21 cellular contexts compared by ENCODE assay signal in genomic region chr20:38799248-38799647, GRCh38. TPM values are rescaled to one million over a fixed set of nuclear protein-coding genes. Genes with fewer than 3 reads are reported as not detected.
DNase-seq lines count a peak whose midpoint lies in the region; ATAC-seq, FAIRE-seq and TF ChIP-seq lines count a peak whose summit lies in the region.
"Had no signal": no experiment of that assay in that cellular context is flagged by ENCODE, and none has a peak within 500 bp of the region (broad histone marks: within the 10 kb centered on the region; RNA-seq: fewer than 3 reads in every experiment).

No MANE protein-coding gene starts in this region.

- TF ChIP-seq CTCF in endothelial cell of umbilical vein (IDR thresholded peaks at IDR 0.05; ENCODE audit: extremely low read depth in 1 of 2, insufficient read depth in 1 of 2, low read depth in 1 of 2, low read length in 2 of 2) = no peak
- TF ChIP-seq CTCF in gastrocnemius medialis (IDR thresholded peaks at IDR 0.05 in 4 of 5, conservative IDR thresholded peaks at IDR 0.05 in 1 of 5) = no peak

- CTCF ChIA-PET in endothelial cell of umbilical vein (lab: Charles Lee) = interaction anchor here (0.8 to 2.0 kb wide), 5 partner anchors 9 to 141 kb away, joined by 3 to 15 read pairs (median 3); no protein-coding TSS in a partner anchor

- H3K27ac Mint-ChIP-seq in T-helper 1 cell treated with Interleukin-12 subunit alpha and Interleukin-12 subunit beta and Interleukin-4 antibody, amounts not matched to agents 30 μg/mL and 1 μg/mL, for 36 hours = peak overlapping the region; percentile 69
- H3K27ac Mint-ChIP-seq: activated naive CD4-positive, alpha-beta T cell treated with anti-CD3 and anti-CD28 coated beads for 36 hours; stimulated activated memory B cell treated with anti-CD40 and anti-IgM and Interleukin-4, amounts not matched to agents 10 μg/mL and 1 μg/mL and 100 μg/mL, for 72 hours; type B pancreatic cell had no signal

- no peaks in the 10 kb centered on the region for H3K79me2 ChIP-seq in endothelial cell of umbilical vein (ENCODE audit: control insufficient read depth, insufficient read depth, low read length)

- peaks cover 10% of the 10 kb centered on the region for H3K36me3 Mint-ChIP-seq in T-helper 1 cell treated with Interleukin-12 subunit alpha and Interleukin-12 subunit beta and Interleukin-4 antibody, amounts not matched to agents 30 μg/mL and 1 μg/mL, for 36 hours (ENCODE audit: low read depth)
- H3K36me3 Mint-ChIP-seq: stimulated activated memory B cell treated with anti-CD40 and anti-IgM and Interleukin-4, amounts not matched to agents 10 μg/mL and 1 μg/mL and 100 μg/mL, for 72 hours; type B pancreatic cell had no signal

- no TSS peak for BruUV-seq in endothelial cell of umbilical vein (replicated peaks; lab: Mats Ljungman, UMichigan)

- H4K20me1 ChIP-seq in endothelial cell of umbilical vein (replicated peaks; ENCODE audit: control insufficient read depth, extremely low read depth, insufficient read depth, low read length) = no peaks in the 10 kb centered on the region

- peak; percentile 89 for FAIRE-seq in endothelial cell of umbilical vein (lab: Jason Lieb, UNC)
- FAIRE-seq: GM19239 had no signal

- TF ChIP-seq POLR2A in endothelial cell of umbilical vein (IDR thresholded peaks at IDR 0.05; ENCODE audit: low read depth, low read length) (no peak), gastrocnemius medialis (IDR thresholded peaks at IDR 0.05) (no peak)

- H3K9me1 ChIP-seq in endothelial cell of umbilical vein (replicated peaks; ENCODE audit: control insufficient read depth, extremely low read depth, insufficient read depth, low read length) = no peaks in the 10 kb centered on the region

- intact Hi-C loops in Right ventricle myocardium inferior (cut with DNase I) = no loop called here
- intact Hi-C loops in cardiac septum (cut with DNase I) = no loop called here
- intact Hi-C loops in endothelial cell of umbilical vein (cut with micrococcal nuclease) = no loop called here
- intact Hi-C loops in gastrocnemius medialis (cut with DNase I; ENCODE audit: low total_unique reads) = no loop called here

- no peak for DNase-seq in Right ventricle myocardium inferior (ENCODE audit: missing footprints)
- no peak for DNase-seq in cardiac septum (ENCODE audit: low spot score)
- peak; percentile 90 for DNase-seq in endothelial cell of umbilical vein (ENCODE audit: low read depth, low spot score)
- no peak for DNase-seq in gastrocnemius medialis
- DNase-seq in NCI-H69 (lab: John Stamatoyannopoulos, UW) = no peak
- no peak for DNase-seq in NCI-H526 treated with DMSO at 0.1 percent for 48 hours (lab: John Stamatoyannopoulos, UW)
- no peak for DNase-seq in medulla oblongata (ENCODE audit: extremely low spot score)
- DNase-seq: ACHN; activated naive CD4-positive, alpha-beta T cell treated with anti-CD3 and anti-CD28 coated beads for 36 hours; brain microvascular endothelial cell; Calu3; Kasumi-1; mammary epithelial cell; NCI-H187 treated with DMSO at 0.1 percent for 48 hours; NCI-H748 treated with DMSO at 0.1 percent for 48 hours; T1000 had no signal

- dilution Hi-C loops in endothelial cell of umbilical vein (cut with MboI; ENCODE audit: extremely low pct_ligation_motif_present, low sequenced_read_pairs) = no loop called here

- no peak overlapping the region for H3K4me2 ChIP-seq in endothelial cell of umbilical vein (ENCODE audit: insufficient read depth, low read length)

- H2AFZ ChIP-seq in endothelial cell of umbilical vein (ENCODE audit: low read depth, low read length) = no peak overlapping the region

- H3K4me3 Mint-ChIP-seq in T-helper 1 cell treated with Interleukin-12 subunit alpha and Interleukin-12 subunit beta and Interleukin-4 antibody, amounts not matched to agents 30 μg/mL and 1 μg/mL, for 36 hours = peak overlapping the region; percentile 51
- H3K4me3 Mint-ChIP-seq: activated naive CD4-positive, alpha-beta T cell treated with anti-CD3 and anti-CD28 coated beads for 36 hours; stimulated activated memory B cell treated with anti-CD40 and anti-IgM and Interleukin-4, amounts not matched to agents 10 μg/mL and 1 μg/mL and 100 μg/mL, for 72 hours; type B pancreatic cell had no signal

- ATAC-seq in Right ventricle myocardium inferior (peak; percentile 42), gastrocnemius medialis (peak; percentile 19 to 49)
- ATAC-seq: stimulated activated memory B cell treated with anti-CD40 and anti-IgM and Interleukin-4, amounts not matched to agents 10 μg/mL and 1 μg/mL and 100 μg/mL, for 72 hours had no signal

- H3K27me3 Mint-ChIP-seq in T-helper 1 cell treated with Interleukin-12 subunit alpha and Interleukin-12 subunit beta and Interleukin-4 antibody, amounts not matched to agents 30 μg/mL and 1 μg/mL, for 36 hours (ENCODE audit: low read depth) = no peaks in the 10 kb centered on the region
- H3K27me3 Mint-ChIP-seq: stimulated activated memory B cell treated with anti-CD40 and anti-IgM and Interleukin-4, amounts not matched to agents 10 μg/mL and 1 μg/mL and 100 μg/mL, for 72 hours had no signal

- H3K27me3 ChIP-seq in endothelial cell of umbilical vein (ENCODE audit: control insufficient read depth in 2 of 2, insufficient read depth in 2 of 2, low read length in 2 of 2) (peaks cover 0 to 9% of the 10 kb centered on the region in 2 experiments), gastrocnemius medialis (no peaks in the 10 kb centered on the region)
- H3K27me3 ChIP-seq: brain microvascular endothelial cell had no signal

- in situ Hi-C loops in gastrocnemius medialis (cut with MboI; ENCODE audit: low sequenced_read_pairs in 4 of 4) = no loop called here

- H3K27ac ChIP-seq in endothelial cell of umbilical vein (ENCODE audit: insufficient read depth, low read depth, low read length) (peak overlapping the region; percentile 66), gastrocnemius medialis (peak overlapping the region in 3 of 4 donors; percentile 46 to 60 (median 55))
- H3K27ac ChIP-seq: brain microvascular endothelial cell, RWPE1 had no signal

- H3K36me3 ChIP-seq in endothelial cell of umbilical vein (ENCODE audit: control insufficient read depth in 2 of 2, extremely low read depth in 1 of 2, insufficient read depth in 2 of 2, low read length in 2 of 2) (no peaks in the 10 kb centered on the region), gastrocnemius medialis (no peaks in the 10 kb centered on the region)
- H3K36me3 ChIP-seq: brain microvascular endothelial cell had no signal

- H3K4me1 Mint-ChIP-seq in T-helper 1 cell treated with Interleukin-12 subunit alpha and Interleukin-12 subunit beta and Interleukin-4 antibody, amounts not matched to agents 30 μg/mL and 1 μg/mL, for 36 hours (ENCODE audit: low read depth) = peaks cover 41% of the 10 kb centered on the region

- H3K9me3 Mint-ChIP-seq in T-helper 1 cell treated with Interleukin-12 subunit alpha and Interleukin-12 subunit beta and Interleukin-4 antibody, amounts not matched to agents 30 μg/mL and 1 μg/mL, for 36 hours = peaks cover 16% of the 10 kb centered on the region
- H3K9me3 Mint-ChIP-seq: stimulated activated memory B cell treated with anti-CD40 and anti-IgM and Interleukin-4, amounts not matched to agents 10 μg/mL and 1 μg/mL and 100 μg/mL, for 72 hours; type B pancreatic cell had no signal

- H3K9me3 ChIP-seq in endothelial cell of umbilical vein (replicated peaks; ENCODE audit: control insufficient read depth, insufficient read depth, low read length) (no peaks in the 10 kb centered on the region), gastrocnemius medialis (no peaks in the 10 kb centered on the region)

- POLR2A ChIA-PET in endothelial cell of umbilical vein (lab: Charles Lee) = no interaction called here

- H3K4me1 ChIP-seq in endothelial cell of umbilical vein (ENCODE audit: control insufficient read depth, extremely low read depth, insufficient read depth, low read length) = peaks cover 15% of the 10 kb centered on the region
- H3K4me1 ChIP-seq in gastrocnemius medialis = no peaks in the 10 kb centered on the region

- H3K9ac ChIP-seq in endothelial cell of umbilical vein (replicated peaks; ENCODE audit: extremely low read depth, insufficient read depth, low read length) = no peak overlapping the region

- H3K4me3 ChIP-seq in endothelial cell of umbilical vein (replicated peaks in 1 of 3; ENCODE audit: insufficient read depth in 1 of 3, low read depth in 1 of 3, low read length in 3 of 3) (no peak overlapping the region), gastrocnemius medialis (no peak overlapping the region)

TF ChIP-seq in endothelial cell of umbilical vein, 7 proteins besides CTCF, POLR2A, EP300 and RAD21:
- no peak for TF ChIP-seq POLR2AphosphoS5 (IDR thresholded peaks at IDR 0.05; ENCODE audit: insufficient read depth, low read depth, low read length)
- TF ChIP-seq JUN (IDR thresholded peaks at IDR 0.05; ENCODE audit: borderline replicate concordance, insufficient read depth, insufficient read length, low read depth) = peak; percentile 30

RNA-seq across cellular contexts. Expression of gene PPP1R16B, which starts 6.2 kb away (rescaled TPM):
- total RNA-seq in Right ventricle myocardium inferior = 9.0 TPM
- 1.7 TPM for total RNA-seq in cardiac septum
- total RNA-seq in endothelial cell of umbilical vein = 52.7 and 68.1 TPM in 2 replicates
- polyA plus RNA-seq in endothelial cell of umbilical vein = 32.4 and 34.7 TPM in 2 replicates
- polyA plus RNA-seq in endothelial cell of umbilical vein (2011; cell fraction: cytosol; rRNA removed) = 32.3 and 32.8 TPM in 2 replicates
- 57.5 and 72.3 TPM in 2 replicates for polyA plus RNA-seq in endothelial cell of umbilical vein (2011; cell fraction: nucleus; rRNA removed)
- polyA plus RNA-seq in endothelial cell of umbilical vein (2012) = 26.2 and 28.8 TPM in 2 replicates
- 92.7 and 97.9 TPM in 2 replicates for polyA minus RNA-seq in endothelial cell of umbilical vein
- not detected for polyA minus RNA-seq in endothelial cell of umbilical vein (2011; cell fraction: cytosol; rRNA and poly(A)+ RNA removed)
- polyA minus RNA-seq in endothelial cell of umbilical vein (2011; cell fraction: nucleus; rRNA and poly(A)+ RNA removed) = 32.1 and 33.3 TPM in 2 replicates
- 1 to 10 TPM in 1 of 4 donors, under 1 TPM in 3; 0.16 to 2.4 (median 0.59) TPM for total RNA-seq in gastrocnemius medialis
- total RNA-seq: Calu3 had no signal
- polyA plus RNA-seq: mammary epithelial cell had no signal

RNA-seq across cellular contexts. Expression of gene ACTR5, which starts 51.0 kb away (rescaled TPM):
- total RNA-seq in Right ventricle myocardium inferior = 2.6 TPM
- 3.0 TPM for total RNA-seq in cardiac septum
- 9.7 and 11.3 TPM in 2 replicates for total RNA-seq in endothelial cell of umbilical vein
- polyA plus RNA-seq in endothelial cell of umbilical vein = 8.8 and 8.9 TPM in 2 replicates
- polyA plus RNA-seq in endothelial cell of umbilical vein (2011; cell fraction: cytosol; rRNA removed) = 8.8 and 9.3 TPM in 2 replicates
- polyA plus RNA-seq in endothelial cell of umbilical vein (2011; cell fraction: nucleus; rRNA removed) = 26.9 and 28.0 TPM in 2 replicates
- 7.5 and 8.5 TPM in 2 replicates for polyA plus RNA-seq in endothelial cell of umbilical vein (2012)
- polyA minus RNA-seq in endothelial cell of umbilical vein = 8.0 and 8.5 TPM in 2 replicates
- polyA minus RNA-seq in endothelial cell of umbilical vein (2011; cell fraction: cytosol; rRNA and poly(A)+ RNA removed) = 9.7 TPM
- polyA minus RNA-seq in endothelial cell of umbilical vein (2011; cell fraction: nucleus; rRNA and poly(A)+ RNA removed) = 5.6 and 6.9 TPM in 2 replicates
- 1 to 10 TPM; 6.3 to 10.0 (median 8.0) TPM for total RNA-seq in gastrocnemius medialis
